In the genomic region with DNA sequence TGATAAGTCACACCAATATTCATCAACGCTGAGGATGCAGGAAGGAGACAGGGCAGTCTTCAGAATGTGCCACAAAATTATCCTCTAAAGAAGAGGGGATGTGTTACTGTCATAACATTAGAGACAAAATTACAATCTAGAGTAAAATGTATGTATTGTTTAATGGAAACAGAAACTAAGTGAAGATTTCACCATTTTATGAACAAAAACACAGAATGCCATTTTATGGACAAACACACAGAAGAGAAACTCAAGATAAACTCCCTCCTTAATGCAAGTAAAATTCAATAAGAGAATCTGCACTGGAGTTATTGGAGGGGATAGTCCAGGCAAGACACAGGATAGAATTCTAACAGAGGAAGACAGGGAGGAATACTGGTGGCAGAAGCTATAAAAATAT, we compare ENCODE assay signal across 2 cellular contexts.
TF ChIP-seq lines count a peak whose summit lies in the region.

No MANE protein-coding gene starts in this region.

TF ChIP-seq in HEK293, 187 proteins besides CTCF, POLR2A, EP300 and RAD21 (continued from another document):
- TF ChIP-seq, protein P1, sequence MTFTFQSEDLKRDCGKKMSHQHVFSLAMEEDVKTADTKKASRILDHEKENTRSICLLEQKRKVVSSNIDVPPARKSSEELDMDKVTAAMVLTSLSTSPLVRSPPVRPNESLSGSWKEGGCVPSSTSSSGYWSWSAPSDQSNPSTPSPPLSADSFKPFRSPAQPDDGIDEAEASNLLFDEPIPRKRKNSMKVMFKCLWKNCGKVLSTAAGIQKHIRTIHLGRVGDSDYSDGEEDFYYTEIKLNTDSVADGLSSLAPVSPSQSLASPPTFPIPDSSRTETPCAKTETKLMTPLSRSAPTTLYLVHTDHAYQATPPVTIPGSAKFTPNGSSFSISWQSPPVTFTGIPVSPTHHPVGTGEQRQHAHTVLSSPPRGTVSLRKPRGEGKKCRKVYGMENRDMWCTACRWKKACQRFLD (tag by site-specific recombination; IDR thresholded peaks at IDR 0.05) = no peak
- TF ChIP-seq, protein P2, sequence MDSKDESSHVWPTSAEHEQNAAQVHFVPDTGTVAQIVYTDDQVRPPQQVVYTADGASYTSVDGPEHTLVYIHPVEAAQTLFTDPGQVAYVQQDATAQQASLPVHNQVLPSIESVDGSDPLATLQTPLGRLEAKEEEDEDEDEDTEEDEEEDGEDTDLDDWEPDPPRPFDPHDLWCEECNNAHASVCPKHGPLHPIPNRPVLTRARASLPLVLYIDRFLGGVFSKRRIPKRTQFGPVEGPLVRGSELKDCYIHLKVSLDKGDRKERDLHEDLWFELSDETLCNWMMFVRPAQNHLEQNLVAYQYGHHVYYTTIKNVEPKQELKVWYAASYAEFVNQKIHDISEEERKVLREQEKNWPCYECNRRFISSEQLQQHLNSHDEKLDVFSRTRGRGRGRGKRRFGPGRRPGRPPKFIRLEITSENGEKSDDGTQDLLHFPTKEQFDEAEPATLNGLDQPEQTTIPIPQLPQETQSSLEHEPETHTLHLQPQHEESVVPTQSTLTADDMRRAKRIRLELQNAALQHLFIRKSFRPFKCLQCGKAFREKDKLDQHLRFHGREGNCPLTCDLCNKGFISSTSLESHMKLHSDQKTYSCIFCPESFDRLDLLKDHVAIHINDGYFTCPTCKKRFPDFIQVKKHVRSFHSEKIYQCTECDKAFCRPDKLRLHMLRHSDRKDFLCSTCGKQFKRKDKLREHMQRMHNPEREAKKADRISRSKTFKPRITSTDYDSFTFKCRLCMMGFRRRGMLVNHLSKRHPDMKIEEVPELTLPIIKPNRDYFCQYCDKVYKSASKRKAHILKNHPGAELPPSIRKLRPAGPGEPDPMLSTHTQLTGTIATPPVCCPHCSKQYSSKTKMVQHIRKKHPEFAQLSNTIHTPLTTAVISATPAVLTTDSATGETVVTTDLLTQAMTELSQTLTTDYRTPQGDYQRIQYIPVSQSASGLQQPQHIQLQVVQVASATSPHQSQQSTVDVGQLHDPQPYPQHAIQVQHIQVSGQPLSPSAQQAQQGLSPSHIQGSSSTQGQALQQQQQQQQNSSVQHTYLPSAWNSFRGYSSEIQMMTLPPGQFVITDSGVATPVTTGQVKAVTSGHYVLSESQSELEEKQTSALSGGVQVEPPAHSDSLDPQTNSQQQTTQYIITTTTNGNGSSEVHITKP (tag by site-specific recombination; IDR thresholded peaks at IDR 0.05) = peak; percentile 67

TF ChIP-seq in neural cell, 6 proteins besides CTCF, POLR2A, EP300 and RAD21 (continued from another document):
- TF ChIP-seq TAF1 (IDR thresholded peaks at IDR 0.05; ENCODE audit: low read depth) (no peak), MXI1 (conservative IDR thresholded peaks at IDR 0.05; ENCODE audit: poor library complexity, severe bottlenecking) (no peak)
